Comparison of ENCODE assay signal across 1 cellular context in genomic region chr14:103014466-103015319, GRCh38.
TF ChIP-seq lines count a peak whose summit lies in the region.

No MANE protein-coding gene starts in this region.

TF ChIP-seq in SK-N-SH, 30 proteins besides CTCF, POLR2A, EP300 and RAD21 (continued from another document):
- no peak for TF ChIP-seq POLR2AphosphoS5 (IDR thresholded peaks at IDR 0.05; ENCODE audit: low read depth, low read length)
- no peak for TF ChIP-seq CHD2 (IDR thresholded peaks at IDR 0.05; ENCODE audit: low read length, partially characterized antibody)
- TF ChIP-seq FOSL2 (IDR thresholded peaks at IDR 0.05; ENCODE audit: borderline replicate concordance, low read depth): no peak
- TF ChIP-seq JUND (IDR thresholded peaks at IDR 0.05): no peak
